8 cellular contexts compared by ENCODE assay signal in genomic region chr17:28895794-28896447, GRCh38. TPM values are rescaled to one million over a fixed set of nuclear protein-coding genes. Genes with fewer than 3 reads are reported as not detected.
DNase-seq lines count a peak whose midpoint lies in the region; ATAC-seq and TF ChIP-seq lines count a peak whose summit lies in the region.

No MANE protein-coding gene starts in this region.

- H3K4me3 Mint-ChIP-seq in MCF 10A (ENCODE audit: unreplicated experiment), result peak overlapping the region; percentile 90

- CTCF ChIA-PET in MCF 10A (lab: Yijun Ruan, JAX), result interaction anchor here (0.5 to 3.1 kb wide), 9 partner anchors 14 to 228 kb away, joined by 3 to 23 read pairs (median 5); partner anchors contain the start of gene FAM222B

- no peaks in the 10 kb centered on the region for H3K36me3 ChIP-seq in right atrium auricular region

- intact Hi-C loops in left ventricle myocardium superior (cut with micrococcal nuclease) (no loop called here), MCF 10A (cut with micrococcal nuclease) (loop anchor here (2.0 kb wide), 1 partner anchor 87 kb away; no protein-coding TSS in a partner anchor)

- TF ChIP-seq CTCF in right atrium auricular region (IDR thresholded peaks at IDR 0.05) (no peak), MCF 10A (IDR thresholded peaks at IDR 0.05; ENCODE audit: unreplicated experiment) (no peak)

- H3K27ac Mint-ChIP-seq in MCF 10A (ENCODE audit: low read depth, unreplicated experiment), result peak overlapping the region; percentile 93

- POLR2A ChIA-PET in MCF 10A (lab: Yijun Ruan, JAX), result interaction anchor here (0.7 to 5.6 kb wide), 19 partner anchors 8 to 259 kb away, joined by 3 to 64 read pairs (median 5); partner anchors contain the start of genes FAM222B, NEK8, PHF12 and RPL23A

- H3K4me1 ChIP-seq in right atrium auricular region (peaks cover 0 to 48% of the 10 kb centered on the region in 2 donors), mononuclear cell (ENCODE audit: insufficient read depth, low read length) (peaks cover 77% of the 10 kb centered on the region)

- H3K36me3 Mint-ChIP-seq in MCF 10A (ENCODE audit: insufficient read depth, unreplicated experiment), result peaks cover 40% of the 10 kb centered on the region

- peaks cover 23% of the 10 kb centered on the region for H3K4me1 Mint-ChIP-seq in MCF 10A (ENCODE audit: insufficient read depth, unreplicated experiment)

- H3K9me3 Mint-ChIP-seq in MCF 10A (ENCODE audit: unreplicated experiment), result no peaks in the 10 kb centered on the region

- no TSS peak for BruUV-seq in MCF 10A (replicated peaks; lab: Mats Ljungman, UMichigan)

- H3K27me3 ChIP-seq in right atrium auricular region (no peaks in the 10 kb centered on the region), mononuclear cell (ENCODE audit: insufficient read depth, low read length) (no peaks in the 10 kb centered on the region)

- peak overlapping the region; percentile 85 to 93 for H3K27ac ChIP-seq in right atrium auricular region

- H3K27me3 Mint-ChIP-seq in MCF 10A (ENCODE audit: insufficient read depth, unreplicated experiment), result no peaks in the 10 kb centered on the region

- no peak for DNase-seq in right atrium auricular region (ENCODE audit: low spot score)
- DNase-seq in left ventricle myocardium superior, result no peak
- DNase-seq in MCF 10A (ENCODE audit: unreplicated experiment), result no peak
- DNase-seq in middle frontal gyrus (ENCODE audit: extremely low spot score, low spot score), result no peak
- no peak for DNase-seq in activated CD4-positive, CD25-positive, alpha-beta regulatory T cell treated with anti-CD3 and anti-CD28 coated beads, Interleukin-2, amount 50 U/mL, for 72 hours
- no peak for DNase-seq in DMS53 (lab: John Stamatoyannopoulos, UW)

- H3K9me3 ChIP-seq in right atrium auricular region (no peaks in the 10 kb centered on the region), mononuclear cell (ENCODE audit: low read depth, low read length) (no peaks in the 10 kb centered on the region)

- ATAC-seq in left ventricle myocardium superior (no peak), HG03520 (IDR thresholded peaks at IDR 0.05; ENCODE audit: unreplicated experiment) (no peak)

- H3K4me3 ChIP-seq in right atrium auricular region (peak overlapping the region in 1 of 2 donors; percentile 82), mononuclear cell (ENCODE audit: low read length) (peak overlapping the region; percentile 88)

RNA-seq across cellular contexts. Expression of gene FLOT2, which starts 1.6 kb away (rescaled TPM):
- total RNA-seq in right atrium auricular region (10 to 100 TPM; 52.8 to 57.7 TPM), left ventricle myocardium superior (108 TPM), MCF 10A (2022) (98.5 and 126 TPM in 2 replicates), mononuclear cell (52.7 TPM)

RNA-seq across cellular contexts. Expression of gene DHRS13, which starts 7.0 kb away (rescaled TPM):
- total RNA-seq in right atrium auricular region (1 to 10 TPM; 2.5 to 3.9 TPM), left ventricle myocardium superior (3.8 TPM), MCF 10A (2022) (9.1 and 9.5 TPM in 2 replicates), mononuclear cell (12.0 TPM)

RNA-seq across cellular contexts. Expression of gene ERAL1, which starts 41.1 kb away (rescaled TPM):
- total RNA-seq in right atrium auricular region (10 to 100 TPM; 32.0 to 51.4 TPM), left ventricle myocardium superior (34.1 TPM), MCF 10A (2022) (51.6 and 53.7 TPM in 2 replicates), mononuclear cell (11.1 TPM)

RNA-seq across cellular contexts. Expression of gene FAM222B, which starts 53.3 kb away (rescaled TPM):
- total RNA-seq in right atrium auricular region, result 10 to 100 TPM; 26.5 to 30.0 TPM
- 16.8 TPM for total RNA-seq in left ventricle myocardium superior
- total RNA-seq in MCF 10A (2022), result 18.5 and 22.2 TPM in 2 replicates
- total RNA-seq in mononuclear cell, result 15.1 TPM

RNA-seq across cellular contexts. Expression of gene PHF12, which starts 55.4 kb away (rescaled TPM):
- total RNA-seq in right atrium auricular region (10 to 100 TPM; 19.6 to 35.7 TPM), left ventricle myocardium superior (20.4 TPM), MCF 10A (2022) (37.6 and 38.2 TPM in 2 replicates), mononuclear cell (102 TPM)
